In the genomic region with DNA sequence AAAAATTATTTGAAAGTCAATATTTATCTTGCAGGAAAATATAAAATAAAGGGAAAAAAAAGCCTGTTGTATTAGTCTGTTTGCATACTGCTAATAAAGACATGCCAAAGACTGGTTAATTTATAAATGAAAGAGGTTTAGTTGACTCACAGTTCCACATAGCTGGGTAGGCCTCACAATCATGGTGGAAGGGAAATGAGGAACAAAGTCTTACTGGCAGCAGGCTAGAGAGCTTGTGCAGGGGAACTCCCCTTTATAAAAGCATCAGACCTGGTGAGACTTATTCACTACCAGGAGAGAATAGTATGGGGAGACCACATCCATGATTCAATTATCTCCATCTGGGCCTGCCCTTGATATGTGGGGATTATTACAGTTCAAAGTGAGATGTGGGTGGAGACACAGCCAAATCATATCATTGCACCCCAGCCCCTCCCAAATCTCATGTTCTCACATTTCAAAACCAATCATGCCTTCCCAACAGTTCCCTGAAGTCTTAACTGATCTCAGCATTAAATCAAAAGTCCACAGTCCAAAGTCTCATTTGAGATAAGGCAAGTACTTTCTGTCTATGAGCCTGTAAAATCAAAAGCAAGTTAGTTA, we compare ENCODE assay signal across 32 cellular contexts.
"Had no signal": no experiment of that assay in that cellular context is flagged by ENCODE, and none has a peak within 500 bp of the region (broad histone marks: within the 10 kb centered on the region; RNA-seq: fewer than 3 reads in every experiment).

No MANE protein-coding gene starts in this region.

- H3K4me3 Mint-ChIP-seq: activated CD4-positive, alpha-beta memory T cell treated with anti-CD3 and anti-CD28 coated beads, Interleukin-2, amount 10 ng/mL, durations not matched to agents 7 days and 5 days; activated CD4-positive, alpha-beta T cell treated with anti-CD3 and anti-CD28 coated beads, Interleukin-2, amount 10 ng/mL, durations not matched to agents 7 days and 5 days; activated naive CD8-positive, alpha-beta T cell; activated T-cell treated with anti-CD3 and anti-CD28 coated beads, Interleukin-2, amount 50 U/mL, for 24 hours; activated T-cell treated with anti-CD3 and anti-CD28 coated beads, Interleukin-2, amount 50 U/mL, for 72 hours; effector memory CD8-positive, alpha-beta T cell; WTC11 had no signal

- H3K27ac ChIP-seq: brain microvascular endothelial cell, epithelial cell of prostate, VCaP had no signal

- H3K4me1 Mint-ChIP-seq: activated CD4-positive, alpha-beta memory T cell treated with anti-CD3 and anti-CD28 coated beads, Interleukin-2, amount 10 ng/mL, durations not matched to agents 7 days and 5 days; activated CD4-positive, alpha-beta T cell treated with anti-CD3 and anti-CD28 coated beads, Interleukin-2, amount 10 ng/mL, durations not matched to agents 7 days and 5 days; WTC11 had no signal

- DNase-seq: activated CD4-positive, alpha-beta memory T cell treated with anti-CD3 and anti-CD28 coated beads, Interleukin-2, amount 10 ng/mL, durations not matched to agents 7 days and 5 days; activated CD4-positive, alpha-beta T cell treated with anti-CD3 and anti-CD28 coated beads for 1 hour; activated CD4-positive, alpha-beta T cell treated with anti-CD3 and anti-CD28 coated beads for 4 hours; activated CD4-positive, alpha-beta T cell treated with anti-CD3 and anti-CD28 coated beads, Interleukin-2, amount 10 ng/mL, durations not matched to agents 7 days and 5 days; activated CD4-positive, alpha-beta T cell treated with anti-CD3 and anti-CD28 coated beads, Interleukin-2, amount 50 U/mL, for 4 hours; activated CD8-positive, alpha-beta memory T cell treated with anti-CD3 and anti-CD28 coated beads, Interleukin-2, amount 50 U/mL, for 48 hours; activated gamma-delta T cell treated with Interleukin-2 at 50 U/mL for 16 hours; activated naive CD4-positive, alpha-beta T cell treated with anti-CD3 and anti-CD28 coated beads, Interleukin-2, amount 50 U/mL, for 16 hours; activated naive CD4-positive, alpha-beta T cell treated with Interleukin-2 at 50 U/mL for 16 hours; activated T-cell treated with anti-CD3 and anti-CD28 coated beads for 4 hours; activated T-cell treated with anti-CD3 and anti-CD28 coated beads, Interleukin-2, amount 50 U/mL, for 24 hours; activated T-cell treated with anti-CD3 and anti-CD28 coated beads, Interleukin-2, amount 50 U/mL, for 72 hours; amniotic stem cell; anterior cingulate cortex; brain microvascular endothelial cell; cortex of kidney; dermis blood vessel endothelial cell; effector CD4-positive, alpha-beta T cell; effector memory CD8-positive, alpha-beta T cell; foreskin fibroblast; head of caudate nucleus; T-helper 2 cell had no signal

- FAIRE-seq: astrocyte, bronchial epithelial cell, colon, endothelial cell of umbilical vein, frontal cortex had no signal

- H3K27ac Mint-ChIP-seq: activated CD4-positive, alpha-beta memory T cell treated with anti-CD3 and anti-CD28 coated beads, Interleukin-2, amount 10 ng/mL, durations not matched to agents 7 days and 5 days; activated CD4-positive, alpha-beta T cell treated with anti-CD3 and anti-CD28 coated beads, Interleukin-2, amount 10 ng/mL, durations not matched to agents 7 days and 5 days; activated naive CD8-positive, alpha-beta T cell; activated T-cell treated with anti-CD3 and anti-CD28 coated beads, Interleukin-2, amount 50 U/mL, for 24 hours; activated T-cell treated with anti-CD3 and anti-CD28 coated beads, Interleukin-2, amount 50 U/mL, for 72 hours; effector memory CD8-positive, alpha-beta T cell; WTC11 had no signal

- H3K27me3 ChIP-seq: brain microvascular endothelial cell had no signal

- ATAC-seq: activated T-cell treated with anti-CD3 and anti-CD28 coated beads, Interleukin-2, amount 50 U/mL, for 72 hours; effector memory CD8-positive, alpha-beta T cell; esophagus mucosa; WTC11 had no signal

- H3K27me3 Mint-ChIP-seq: activated CD4-positive, alpha-beta memory T cell treated with anti-CD3 and anti-CD28 coated beads, Interleukin-2, amount 10 ng/mL, durations not matched to agents 7 days and 5 days; activated CD4-positive, alpha-beta T cell treated with anti-CD3 and anti-CD28 coated beads, Interleukin-2, amount 10 ng/mL, durations not matched to agents 7 days and 5 days; activated naive CD8-positive, alpha-beta T cell; activated T-cell treated with anti-CD3 and anti-CD28 coated beads, Interleukin-2, amount 50 U/mL, for 24 hours; effector memory CD8-positive, alpha-beta T cell had no signal

- H3K36me3 Mint-ChIP-seq: activated naive CD8-positive, alpha-beta T cell had no signal

- H3K36me3 ChIP-seq: brain microvascular endothelial cell had no signal
